Comparison of ENCODE assay signal across 15 cellular contexts in the genomic region with DNA sequence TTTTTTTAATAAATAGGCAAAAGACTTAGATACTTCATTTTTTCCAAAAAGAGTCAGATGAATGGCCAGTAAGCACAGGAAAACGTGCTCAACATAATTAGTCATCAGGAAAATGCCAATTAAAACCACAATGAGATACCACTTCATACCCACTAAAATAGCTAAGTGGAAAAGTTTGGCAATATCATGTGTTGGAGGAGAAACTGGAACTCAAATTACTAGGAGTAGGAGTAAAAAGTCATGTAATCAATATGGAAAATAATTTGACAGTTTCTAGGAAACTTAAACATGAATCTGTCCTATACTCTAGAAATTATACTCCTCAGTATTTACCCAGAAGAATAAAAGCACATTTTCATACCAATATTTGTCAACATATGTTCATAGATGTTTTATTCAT.
DNase-seq lines count a peak whose midpoint lies in the region; ATAC-seq, FAIRE-seq and TF ChIP-seq lines count a peak whose summit lies in the region.
"Had no signal": no experiment of that assay in that cellular context is flagged by ENCODE, and none has a peak within 500 bp of the region (broad histone marks: within the 10 kb centered on the region; RNA-seq: fewer than 3 reads in every experiment).

No MANE protein-coding gene starts in this region.

- CTCF ChIA-PET in activated naive CD4-positive, alpha-beta T cell treated with anti-CD3 and anti-CD28 coated beads for 36 hours (lab: Charles Lee): interaction anchor here (0.9 kb wide), 1 partner anchor 18 kb away, joined by 4 read pairs; no protein-coding TSS in a partner anchor
- CTCF ChIA-PET in endothelial cell of umbilical vein (lab: Charles Lee): interaction anchor here (1.9 kb wide), 1 partner anchor 17 kb away, joined by 6 read pairs; no protein-coding TSS in a partner anchor

- H3K27me3 Mint-ChIP-seq in activated naive CD4-positive, alpha-beta T cell treated with anti-CD3 and anti-CD28 coated beads for 36 hours (ENCODE audit: low read depth): no peaks in the 10 kb centered on the region
- H3K27me3 Mint-ChIP-seq: stimulated activated memory B cell treated with anti-CD40 and anti-IgM and Interleukin-4, amounts not matched to agents 10 μg/mL and 1 μg/mL and 100 μg/mL, for 72 hours had no signal

- peak overlapping the region; percentile 51 for H3K4me3 Mint-ChIP-seq in activated naive CD4-positive, alpha-beta T cell treated with anti-CD3 and anti-CD28 coated beads for 36 hours
- H3K4me3 Mint-ChIP-seq in stimulated activated effector memory CD8-positive, alpha-beta T cell treated with anti-CD3 and anti-CD28 coated beads, Interleukin-12 subunit alpha, Interleukin-12 subunit beta, amount 100 ng/mL, for 72 hours: peak overlapping the region; percentile 79
- H3K4me3 Mint-ChIP-seq: stimulated activated memory B cell treated with anti-CD40 and anti-IgM and Interleukin-4, amounts not matched to agents 10 μg/mL and 1 μg/mL and 100 μg/mL, for 72 hours had no signal

- H3K4me1 ChIP-seq in endothelial cell of umbilical vein (ENCODE audit: control insufficient read depth, extremely low read depth, insufficient read depth, low read length): peaks cover 11% of the 10 kb centered on the region
- H3K4me1 ChIP-seq: BLaER1, pancreas had no signal

- intact Hi-C loops in activated naive CD4-positive, alpha-beta T cell treated with anti-CD3 and anti-CD28 coated beads for 36 hours (cut with micrococcal nuclease): loop anchor here (1.0 kb wide), 3 partner anchors 8 to 19 kb away; no protein-coding TSS in a partner anchor
- intact Hi-C loops in endothelial cell of umbilical vein (cut with micrococcal nuclease): no loop called here

- H3K27ac Mint-ChIP-seq in activated naive CD4-positive, alpha-beta T cell treated with anti-CD3 and anti-CD28 coated beads for 36 hours: peak overlapping the region; percentile 82
- peak overlapping the region; percentile 95 for H3K27ac Mint-ChIP-seq in stimulated activated effector memory CD8-positive, alpha-beta T cell treated with anti-CD3 and anti-CD28 coated beads, Interleukin-12 subunit alpha, Interleukin-12 subunit beta, amount 100 ng/mL, for 72 hours
- H3K27ac Mint-ChIP-seq: stimulated activated memory B cell treated with anti-CD40 and anti-IgM and Interleukin-4, amounts not matched to agents 10 μg/mL and 1 μg/mL and 100 μg/mL, for 72 hours had no signal

- no peaks in the 10 kb centered on the region for H3K79me2 ChIP-seq in endothelial cell of umbilical vein (ENCODE audit: control insufficient read depth, insufficient read depth, low read length)

- peaks cover 2% of the 10 kb centered on the region for H3K9me3 Mint-ChIP-seq in activated naive CD4-positive, alpha-beta T cell treated with anti-CD3 and anti-CD28 coated beads for 36 hours
- no peaks in the 10 kb centered on the region for H3K9me3 Mint-ChIP-seq in stimulated activated effector memory CD8-positive, alpha-beta T cell treated with anti-CD3 and anti-CD28 coated beads, Interleukin-12 subunit alpha, Interleukin-12 subunit beta, amount 100 ng/mL, for 72 hours
- H3K9me3 Mint-ChIP-seq: stimulated activated memory B cell treated with anti-CD40 and anti-IgM and Interleukin-4, amounts not matched to agents 10 μg/mL and 1 μg/mL and 100 μg/mL, for 72 hours had no signal

- H4K20me1 ChIP-seq in endothelial cell of umbilical vein (replicated peaks; ENCODE audit: control insufficient read depth, extremely low read depth, insufficient read depth, low read length): no peaks in the 10 kb centered on the region
- H4K20me1 ChIP-seq: BLaER1 had no signal

- no peak for DNase-seq in activated naive CD4-positive, alpha-beta T cell treated with anti-CD3 and anti-CD28 coated beads for 36 hours
- DNase-seq in activated naive CD4-positive, alpha-beta T cell treated with Interleukin-2 at 50 U/mL for 16 hours: no peak
- DNase-seq in RPMI7951 (ENCODE audit: low read depth) (peak; percentile 73), endothelial cell of umbilical vein (ENCODE audit: low read depth, low spot score) (peak; percentile 42), NCI-H146 treated with DMSO at 0.1 percent for 48 hours (lab: John Stamatoyannopoulos, UW; ENCODE audit: unreplicated experiment) (no peak), KBM-7 (no peak), DMS53 (lab: John Stamatoyannopoulos, UW) (no peak)
- no peak for DNase-seq in stimulated activated effector memory CD8-positive, alpha-beta T cell treated with anti-CD3 and anti-CD28 coated beads, Interleukin-12 subunit alpha, Interleukin-12 subunit beta, amount 100 ng/mL, for 72 hours (ENCODE audit: low spot score in 2 of 2)
- DNase-seq: activated gamma-delta T cell, dermis blood vessel endothelial cell, heart right ventricle, pancreas had no signal

- H3K27ac ChIP-seq in endothelial cell of umbilical vein (ENCODE audit: insufficient read depth, low read depth, low read length): no peak overlapping the region
- H3K27ac ChIP-seq: BLaER1, heart right ventricle, pancreas had no signal

- H3K4me3 ChIP-seq in endothelial cell of umbilical vein (replicated peaks in 1 of 3; ENCODE audit: insufficient read depth in 1 of 3, low read depth in 1 of 3, low read length in 3 of 3): no peak overlapping the region
- H3K4me3 ChIP-seq: BLaER1, heart right ventricle, lung, pancreas had no signal

- H3K9me1 ChIP-seq in endothelial cell of umbilical vein (replicated peaks; ENCODE audit: control insufficient read depth, extremely low read depth, insufficient read depth, low read length): no peaks in the 10 kb centered on the region

- ATAC-seq in stimulated activated effector memory CD8-positive, alpha-beta T cell treated with anti-CD3 and anti-CD28 coated beads, Interleukin-12 subunit alpha, Interleukin-12 subunit beta, amount 100 ng/mL, for 72 hours: peak; percentile 66
- ATAC-seq: heart right ventricle; pancreas; stimulated activated memory B cell treated with anti-CD40 and anti-IgM and Interleukin-4, amounts not matched to agents 10 μg/mL and 1 μg/mL and 100 μg/mL, for 72 hours had no signal

- no peak for TF ChIP-seq CTCF in endothelial cell of umbilical vein (IDR thresholded peaks at IDR 0.05; ENCODE audit: extremely low read depth in 1 of 2, insufficient read depth in 1 of 2, low read depth in 1 of 2, low read length in 2 of 2)

- dilution Hi-C loops in endothelial cell of umbilical vein (cut with MboI; ENCODE audit: extremely low pct_ligation_motif_present, low sequenced_read_pairs): no loop called here

- no peak for TF ChIP-seq POLR2A in endothelial cell of umbilical vein (IDR thresholded peaks at IDR 0.05; ENCODE audit: low read depth, low read length)

- no peak for FAIRE-seq in endothelial cell of umbilical vein (lab: Jason Lieb, UNC)
- FAIRE-seq: pancreas had no signal

- BruUV-seq in endothelial cell of umbilical vein (replicated peaks; lab: Mats Ljungman, UMichigan): no TSS peak

- peaks cover 59% of the 10 kb centered on the region for H3K36me3 Mint-ChIP-seq in activated naive CD4-positive, alpha-beta T cell treated with anti-CD3 and anti-CD28 coated beads for 36 hours (ENCODE audit: low read depth)
- H3K36me3 Mint-ChIP-seq in stimulated activated effector memory CD8-positive, alpha-beta T cell treated with anti-CD3 and anti-CD28 coated beads, Interleukin-12 subunit alpha, Interleukin-12 subunit beta, amount 100 ng/mL, for 72 hours: peaks cover 64% of the 10 kb centered on the region
- H3K36me3 Mint-ChIP-seq: stimulated activated memory B cell treated with anti-CD40 and anti-IgM and Interleukin-4, amounts not matched to agents 10 μg/mL and 1 μg/mL and 100 μg/mL, for 72 hours had no signal

- H3K4me1 Mint-ChIP-seq in activated naive CD4-positive, alpha-beta T cell treated with anti-CD3 and anti-CD28 coated beads for 36 hours (ENCODE audit: low read depth): peaks cover 83% of the 10 kb centered on the region
- H3K4me1 Mint-ChIP-seq in stimulated activated effector memory CD8-positive, alpha-beta T cell treated with anti-CD3 and anti-CD28 coated beads, Interleukin-12 subunit alpha, Interleukin-12 subunit beta, amount 100 ng/mL, for 72 hours: peaks cover 56% of the 10 kb centered on the region
- H3K4me1 Mint-ChIP-seq: stimulated activated memory B cell treated with anti-CD40 and anti-IgM and Interleukin-4, amounts not matched to agents 10 μg/mL and 1 μg/mL and 100 μg/mL, for 72 hours had no signal

- POLR2A ChIA-PET in endothelial cell of umbilical vein (lab: Charles Lee): no interaction called here

- no peaks in the 10 kb centered on the region for H3K36me3 ChIP-seq in endothelial cell of umbilical vein (ENCODE audit: control insufficient read depth in 2 of 2, extremely low read depth in 1 of 2, insufficient read depth in 2 of 2, low read length in 2 of 2)
- H3K36me3 ChIP-seq: BLaER1, heart right ventricle, pancreas had no signal

- H3K9me3 ChIP-seq in endothelial cell of umbilical vein (replicated peaks; ENCODE audit: control insufficient read depth, insufficient read depth, low read length): no peaks in the 10 kb centered on the region
- H3K9me3 ChIP-seq: BLaER1, heart right ventricle, pancreas had no signal

- H3K9ac ChIP-seq in endothelial cell of umbilical vein (replicated peaks; ENCODE audit: extremely low read depth, insufficient read depth, low read length): no peak overlapping the region
- H3K9ac ChIP-seq: BLaER1 had no signal

- no peak overlapping the region for H2AFZ ChIP-seq in endothelial cell of umbilical vein (ENCODE audit: low read depth, low read length)

- in situ Hi-C loops in KBM-7 (cut with MboI; ENCODE audit: low pct_unique_long_range_greater_than_20kb, low sequenced_read_pairs): no loop called here

- no peak overlapping the region for H3K4me2 ChIP-seq in endothelial cell of umbilical vein (ENCODE audit: insufficient read depth, low read length)
- H3K4me2 ChIP-seq: BLaER1 had no signal

- no peaks in the 10 kb centered on the region for H3K27me3 ChIP-seq in endothelial cell of umbilical vein (ENCODE audit: control insufficient read depth in 2 of 2, insufficient read depth in 2 of 2, low read length in 2 of 2)
- H3K27me3 ChIP-seq: BLaER1, heart right ventricle, pancreas had no signal

TF ChIP-seq in endothelial cell of umbilical vein, 7 proteins besides CTCF, POLR2A, EP300 and RAD21:
- no peak for TF ChIP-seq JUN (IDR thresholded peaks at IDR 0.05; ENCODE audit: borderline replicate concordance, insufficient read depth, insufficient read length, low read depth)
- no peak for TF ChIP-seq MYC (IDR thresholded peaks at IDR 0.05; ENCODE audit: low read depth, low read length)
- TF ChIP-seq MAX (IDR thresholded peaks at IDR 0.05; ENCODE audit: insufficient read depth, insufficient read length): no peak
- TF ChIP-seq FOS (IDR thresholded peaks at IDR 0.05; ENCODE audit: borderline replicate concordance, insufficient read depth, low read length): peak; percentile 44
TF ChIP-seq in endothelial cell of umbilical vein: peak in this region for 1.

Comparison
In these comparisons a context has a peak if more than half of its experiments do, and no peak if none do; other contexts are left out.
1. DNase-seq: peak in RPMI7951 (single experiment) and endothelial cell of umbilical vein (single experiment); none in activated naive CD4-positive, alpha-beta T cell treated with anti-CD3 and anti-CD28 coated beads for 36 hours (single experiment), activated naive CD4-positive, alpha-beta T cell treated with Interleukin-2 at 50 U/mL for 16 hours (single experiment), stimulated activated effector memory CD8-positive, alpha-beta T cell treated with anti-CD3 and anti-CD28 coated beads, Interleukin-12 subunit alpha, Interleukin-12 subunit beta, amount 100 ng/mL, for 72 hours (0 of 2), NCI-H146 treated with DMSO at 0.1 percent for 48 hours (single experiment), KBM-7 (single experiment) and DMS53 (single experiment).